8 cellular contexts compared by ENCODE assay signal in the genomic region with DNA sequence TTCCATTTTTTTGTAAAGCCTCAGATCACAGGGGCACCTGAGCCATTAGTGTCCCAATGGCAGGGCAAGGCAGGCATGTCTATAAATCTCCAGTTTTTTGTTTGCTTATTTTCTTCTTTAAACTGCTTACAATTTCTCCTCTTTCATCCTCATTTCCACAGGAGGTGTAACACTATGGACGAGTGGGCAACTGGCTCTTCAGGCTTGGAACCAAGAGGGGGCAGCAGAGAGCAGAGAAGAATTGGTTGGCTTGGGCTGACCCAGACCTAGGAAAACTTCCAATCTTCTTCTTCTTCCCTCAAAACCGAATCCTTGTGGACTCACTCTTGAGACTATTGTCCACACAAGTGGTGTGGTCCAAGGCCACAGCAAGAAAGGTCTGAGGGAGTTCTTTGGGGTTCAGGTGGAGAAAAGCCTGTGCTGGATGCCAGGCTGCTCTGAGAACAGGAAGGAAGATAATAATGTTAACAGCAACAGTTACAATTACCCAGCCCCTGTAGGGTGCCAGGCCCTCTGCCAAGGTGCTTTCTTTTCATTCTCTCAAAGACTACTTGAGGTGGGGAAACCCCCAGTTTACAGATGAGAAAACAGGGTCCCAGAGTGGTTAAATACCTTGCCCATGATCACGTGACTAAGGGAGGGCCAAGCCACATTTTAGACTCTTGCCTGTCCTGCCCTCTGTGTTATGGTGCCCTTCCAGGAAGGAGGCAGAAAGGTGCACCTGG.
DNase-seq lines count a peak whose midpoint lies in the region; ATAC-seq, FAIRE-seq and TF ChIP-seq lines count a peak whose summit lies in the region.

No MANE protein-coding gene starts in this region.

- H3K9me2 ChIP-seq in SU-DHL-6 (replicated peaks; ENCODE audit: insufficient read depth, low read length): no peaks in the 10 kb centered on the region

- FAIRE-seq in HepG2 (lab: Jason Lieb, UNC): peak; percentile 71

- 17% methylated on average over 3 of the region's 3 CpGs for WGBS in HepG2 (ENCODE audit: low lambda C conversion rate)

- no peaks in the 10 kb centered on the region for H3F3A ChIP-seq in SU-DHL-6 (ENCODE audit: insufficient read depth)

- H3K9ac ChIP-seq in SU-DHL-6 (ENCODE audit: low read length) (no peak overlapping the region), HepG2 (ENCODE audit: insufficient read depth, low read depth, low read length) (no peak overlapping the region)

- H2AFZ ChIP-seq in SU-DHL-6 (ENCODE audit: low read depth, low read length, severe bottlenecking) (no peak overlapping the region), HepG2 (ENCODE audit: low read length) (no peak overlapping the region)

- H3K4me1 ChIP-seq in HepG2 (ENCODE audit: insufficient read depth, low read length): no peaks in the 10 kb centered on the region

- H3K27ac ChIP-seq in SU-DHL-6 (ENCODE audit: low read depth, low read length): no peak overlapping the region
- H3K27ac ChIP-seq in HepG2 (ENCODE audit: extremely low read length, insufficient read depth, low read length): no peak overlapping the region

- CTCF ChIA-PET in HepG2 (lab: Yijun Ruan, JAX; ENCODE audit: low intra/inter-chr PET ratio, low total read pairs): interaction anchor here (1.1 to 2.8 kb wide), 2 partner anchors 240 to 242 kb away, joined by 3 to 34 read pairs; no protein-coding TSS in a partner anchor

- H3K9me3 ChIP-seq in SU-DHL-6 (ENCODE audit: insufficient read depth, low read length) (no peaks in the 10 kb centered on the region), HepG2 (ENCODE audit: low read length) (no peaks in the 10 kb centered on the region)

- ATAC-seq in GM21360 (IDR thresholded peaks at IDR 0.05; ENCODE audit: unreplicated experiment): peak; percentile 64
- peak; percentile 96 for ATAC-seq in HepG2

- H3K4me2 ChIP-seq in SU-DHL-6 (ENCODE audit: low read depth, low read length, poor library complexity, severe bottlenecking) (no peak overlapping the region), HepG2 (ENCODE audit: low read depth, low read length) (no peak overlapping the region)

- H3K79me2 ChIP-seq in SU-DHL-6 (ENCODE audit: insufficient read depth, low read length) (no peaks in the 10 kb centered on the region), HepG2 (ENCODE audit: insufficient read depth, low read length) (no peaks in the 10 kb centered on the region)

- POLR2A ChIA-PET in HepG2 (lab: Yijun Ruan, JAX): no interaction called here

- in situ Hi-C loops in HepG2 (cut with HindIII; ENCODE audit: extremely low pct_ligation_motif_present, low pct_unique_long_range_greater_than_20kb): loop anchor here (5.0 kb wide), 1 partner anchor 246 kb away; no protein-coding TSS in a partner anchor

- DNase-seq in Daoy (ENCODE audit: low read depth) (peak; percentile 54), choroid plexus epithelial cell (ENCODE audit: low read depth) (peak; percentile 71), HepG2 (ENCODE audit: low spot score) (peak; percentile 23)
- peak; percentile 15 for DNase-seq in Jurkat, Clone E6-1 (ENCODE audit: low read depth, low spot score)
- DNase-seq in stimulated activated CD8-positive, alpha-beta memory T cell treated with anti-CD3 and anti-CD28 coated beads, Interleukin-15, amount 100 ng/mL, for 48 hours (ENCODE audit: low read depth in 2 of 2): peak; percentile 10 to 18
- DNase-seq in central memory CD4-positive, alpha-beta T cell: no peak

- BruUV-seq in HepG2 (replicated peaks; lab: Mats Ljungman, UMichigan): no TSS peak

- H3K36me3 ChIP-seq in SU-DHL-6 (ENCODE audit: low read length) (no peaks in the 10 kb centered on the region), HepG2 (replicated peaks in 1 of 2; ENCODE audit: control insufficient read depth in 1 of 2, insufficient read depth in 2 of 2, low read length in 2 of 2) (no peaks in the 10 kb centered on the region)

- peak; percentile 27; the same call in 1 of the 2 replicates for TF ChIP-seq RAD21 in HepG2 (CRISPR knock-in tag; IDR thresholded peaks at IDR 0.05)

- TF ChIP-seq POLR2A in HepG2 (IDR thresholded peaks at IDR 0.05; ENCODE audit: insufficient read depth in 1 of 2, low read depth in 2 of 2, low read length in 2 of 2): no peak

- H3K27me3 ChIP-seq in SU-DHL-6 (ENCODE audit: low read length) (no peaks in the 10 kb centered on the region), HepG2 (ENCODE audit: control insufficient read depth in 1 of 2, insufficient read depth in 2 of 2, low read length in 2 of 2) (peaks cover 0 to 22% of the 10 kb centered on the region in 2 experiments; a peak in 2 of 5 replicates)

- intact Hi-C loops in HepG2 (cut with micrococcal nuclease; ENCODE audit: unreplicated experiment): loop anchor here (1.0 to 5.0 kb wide), 2 partner anchors 242 to 591 kb away; no protein-coding TSS in a partner anchor

- TF ChIP-seq CTCF in SU-DHL-6 (IDR thresholded peaks at IDR 0.05; ENCODE audit: insufficient read depth, low read length, poor library complexity, severe bottlenecking) (peak; percentile 97), choroid plexus epithelial cell (conservative IDR thresholded peaks at IDR 0.05; ENCODE audit: low read depth, low read length) (peak; percentile 97), HepG2 (CRISPR knock-in tag; IDR thresholded peaks at IDR 0.05) (peak; percentile 76)

- no peak overlapping the region for H3K4me3 ChIP-seq in Jurkat, Clone E6-1 (ENCODE audit: low read length)
- no peak overlapping the region for H3K4me3 ChIP-seq in SU-DHL-6 (ENCODE audit: insufficient read depth, low read length, poor library complexity, severe bottlenecking)
- no peak overlapping the region for H3K4me3 ChIP-seq in choroid plexus epithelial cell (ENCODE audit: low read depth, low read length)
- no peak overlapping the region for H3K4me3 ChIP-seq in HepG2 (replicated peaks in 1 of 3; ENCODE audit: insufficient read depth in 1 of 3, low read depth in 2 of 3, low read length in 3 of 3)

- H4K20me1 ChIP-seq in SU-DHL-6 (ENCODE audit: low read depth, low read length) (no peaks in the 10 kb centered on the region), HepG2 (ENCODE audit: insufficient read depth, low read length) (no peaks in the 10 kb centered on the region)

- TF ChIP-seq EP300 in HepG2 (IDR thresholded peaks at IDR 0.05; ENCODE audit: low read depth in 2 of 2, low read length in 2 of 2): no peak
- TF ChIP-seq EP300 in HepG2 (CRISPR knock-in tag; IDR thresholded peaks at IDR 0.05; ENCODE audit: borderline replicate concordance): no peak

TF ChIP-seq in HepG2, 621 proteins besides CTCF, POLR2A, EP300 and RAD21:
- TF ChIP-seq, protein P1, sequence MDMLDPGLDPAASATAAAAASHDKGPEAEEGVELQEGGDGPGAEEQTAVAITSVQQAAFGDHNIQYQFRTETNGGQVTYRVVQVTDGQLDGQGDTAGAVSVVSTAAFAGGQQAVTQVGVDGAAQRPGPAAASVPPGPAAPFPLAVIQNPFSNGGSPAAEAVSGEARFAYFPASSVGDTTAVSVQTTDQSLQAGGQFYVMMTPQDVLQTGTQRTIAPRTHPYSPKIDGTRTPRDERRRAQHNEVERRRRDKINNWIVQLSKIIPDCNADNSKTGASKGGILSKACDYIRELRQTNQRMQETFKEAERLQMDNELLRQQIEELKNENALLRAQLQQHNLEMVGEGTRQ (IDR thresholded peaks at IDR 0.05; ENCODE audit: low read depth, low read length): peak; percentile 58
- TF ChIP-seq, protein P1 (CRISPR knock-in tag; IDR thresholded peaks at IDR 0.05; ENCODE audit: borderline replicate concordance): no peak
- TF ChIP-seq, protein P2, sequence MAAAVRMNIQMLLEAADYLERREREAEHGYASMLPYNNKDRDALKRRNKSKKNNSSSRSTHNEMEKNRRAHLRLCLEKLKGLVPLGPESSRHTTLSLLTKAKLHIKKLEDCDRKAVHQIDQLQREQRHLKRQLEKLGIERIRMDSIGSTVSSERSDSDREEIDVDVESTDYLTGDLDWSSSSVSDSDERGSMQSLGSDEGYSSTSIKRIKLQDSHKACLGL (CRISPR knock-in tag; IDR thresholded peaks at IDR 0.05): no peak
- TF ChIP-seq SMC3 (IDR thresholded peaks at IDR 0.05; ENCODE audit: low read length) (peak; percentile 65), RAD51 (IDR thresholded peaks at IDR 0.05; ENCODE audit: borderline replicate concordance) (peak; percentile 69; the same call in 1 of the 2 replicates), U2AF2 (IDR thresholded peaks at IDR 0.05; ENCODE audit: low read depth, low read length) (0 out of 2 replicates have a peak, but pooled peaks have one; percentile 35), STAG1 (CRISPR knock-in tag; IDR thresholded peaks at IDR 0.05) (peak; percentile 55)
